Comparison of ENCODE assay signal across 2 cellular contexts in genomic region chr20:62772618-62772993, GRCh38.
TF ChIP-seq lines count a peak whose summit lies in the region.

No MANE protein-coding gene starts in this region.

TF ChIP-seq in liver, 16 proteins besides CTCF, POLR2A, EP300 and RAD21:
- TF ChIP-seq, protein P1, sequence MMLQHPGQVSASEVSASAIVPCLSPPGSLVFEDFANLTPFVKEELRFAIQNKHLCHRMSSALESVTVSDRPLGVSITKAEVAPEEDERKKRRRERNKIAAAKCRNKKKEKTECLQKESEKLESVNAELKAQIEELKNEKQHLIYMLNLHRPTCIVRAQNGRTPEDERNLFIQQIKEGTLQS (IDR thresholded peaks at IDR 0.05): no peak
- TF ChIP-seq YY1 (IDR thresholded peaks at IDR 0.05): no peak

TF ChIP-seq in HepG2, 621 proteins besides CTCF, POLR2A, EP300 and RAD21:
- TF ChIP-seq PRDM15 (CRISPR knock-in tag; IDR thresholded peaks at IDR 0.05) (no peak), PAWR (CRISPR knock-in tag; IDR thresholded peaks at IDR 0.05; ENCODE audit: borderline replicate concordance) (no peak), KMT2A (CRISPR knock-in tag; IDR thresholded peaks at IDR 0.05) (no peak), GABPB1 (CRISPR knock-in tag; IDR thresholded peaks at IDR 0.05) (no peak)
